Comparison of ENCODE assay signal across 8 cellular contexts in genomic region chr9:120713257-120714087, GRCh38. TPM values are rescaled to one million over a fixed set of nuclear protein-coding genes. Genes with fewer than 3 reads are reported as not detected.
DNase-seq lines count a peak whose midpoint lies in the region; ATAC-seq and TF ChIP-seq lines count a peak whose summit lies in the region.

No MANE protein-coding gene starts in this region.

- no peaks in the 10 kb centered on the region for H4K20me1 ChIP-seq in SU-DHL-6 (ENCODE audit: low read depth, low read length)

- H3K4me1 ChIP-seq in thoracic aorta (ENCODE audit: control insufficient read depth in 1 of 2, low read depth in 2 of 2) = peaks cover 11 to 50% of the 10 kb centered on the region in 2 donors

- no peaks in the 10 kb centered on the region for H3K9me3 ChIP-seq in SU-DHL-6 (ENCODE audit: insufficient read depth, low read length)
- no peaks in the 10 kb centered on the region for H3K9me3 ChIP-seq in thoracic aorta

- H3K4me3 ChIP-seq in SU-DHL-6 (ENCODE audit: insufficient read depth, low read length, poor library complexity, severe bottlenecking) (peak overlapping the region; percentile 53), choroid plexus epithelial cell (ENCODE audit: low read depth, low read length) (peak overlapping the region; percentile 79), thoracic aorta (peak overlapping the region; percentile 85)

- no peaks in the 10 kb centered on the region for H3K36me3 ChIP-seq in SU-DHL-6 (ENCODE audit: low read length)
- H3K36me3 ChIP-seq in thoracic aorta = no peaks in the 10 kb centered on the region

- TF ChIP-seq CTCF in SU-DHL-6 (IDR thresholded peaks at IDR 0.05; ENCODE audit: insufficient read depth, low read length, poor library complexity, severe bottlenecking) (no peak), choroid plexus epithelial cell (conservative IDR thresholded peaks at IDR 0.05; ENCODE audit: low read depth, low read length) (no peak), thoracic aorta (IDR thresholded peaks at IDR 0.05) (peak; percentile 54)

- H3F3A ChIP-seq in SU-DHL-6 (ENCODE audit: insufficient read depth) = no peaks in the 10 kb centered on the region; the same call in 1 of the 2 replicates

- peak overlapping the region; percentile 67 for H3K4me2 ChIP-seq in SU-DHL-6 (ENCODE audit: low read depth, low read length, poor library complexity, severe bottlenecking)

- peak overlapping the region; percentile 67 for H3K9ac ChIP-seq in SU-DHL-6 (ENCODE audit: low read length)

- H3K27ac ChIP-seq in SU-DHL-6 (ENCODE audit: low read depth, low read length) (no peak overlapping the region), thoracic aorta (peak overlapping the region; percentile 48 to 72)

- DNase-seq in NOMO-1 (lab: John Stamatoyannopoulos, UW; ENCODE audit: unreplicated experiment in 2 of 2) (peak; percentile 29 to 50), NOMO-1 treated with dmso at 0.1 percent for 144 hours (lab: John Stamatoyannopoulos, UW; ENCODE audit: unreplicated experiment) (no peak), choroid plexus epithelial cell (ENCODE audit: low read depth) (no peak), medulla oblongata (ENCODE audit: extremely low spot score) (peak; percentile 63), thoracic aorta (ENCODE audit: low spot score) (no peak), cerebellar cortex (ENCODE audit: low spot score) (no peak), NCI-H2081 treated with DMSO at 0.1 percent for 48 hours (lab: John Stamatoyannopoulos, UW) (no peak)

- peak overlapping the region; percentile 72 for H2AFZ ChIP-seq in SU-DHL-6 (ENCODE audit: low read depth, low read length, severe bottlenecking)

- no peak for ATAC-seq in thoracic aorta (ENCODE audit: insufficient number of reproducible peaks, low FRiP score, low read depth)

- no peaks in the 10 kb centered on the region for H3K79me2 ChIP-seq in SU-DHL-6 (ENCODE audit: insufficient read depth, low read length)

- no peaks in the 10 kb centered on the region for H3K9me2 ChIP-seq in SU-DHL-6 (replicated peaks; ENCODE audit: insufficient read depth, low read length)

- no peaks in the 10 kb centered on the region for H3K27me3 ChIP-seq in SU-DHL-6 (ENCODE audit: low read length)
- no peaks in the 10 kb centered on the region for H3K27me3 ChIP-seq in thoracic aorta (replicated peaks; ENCODE audit: insufficient read depth)

RNA-seq across cellular contexts. Expression of gene MEGF9, which starts 0.8 kb away (rescaled TPM):
- total RNA-seq in thoracic aorta = 10 to 100 TPM; 19.2 to 27.3 TPM

Comparison
In these comparisons a context has a peak if more than half of its experiments do, and no peak if none do; other contexts are left out.
1. DNase-seq: peak in NOMO-1 (2 of 2) and medulla oblongata (single experiment); none in NOMO-1 treated with dmso at 0.1 percent for 144 hours (single experiment), choroid plexus epithelial cell (single experiment), thoracic aorta (single experiment), cerebellar cortex (single experiment) and NCI-H2081 treated with DMSO at 0.1 percent for 48 hours (single experiment).
2. Peak in every context shown above with its lines, with median percentiles within 50 percentile points of each other: H3K4me3 ChIP-seq.